ENCODE assay signal across 10 cellular contexts in genomic region chr19:56091751-56092546, GRCh38. TPM values are rescaled to one million over a fixed set of nuclear protein-coding genes. Genes with fewer than 3 reads are reported as not detected.
DNase-seq lines count a peak whose midpoint lies in the region; ATAC-seq lines count a peak whose summit lies in the region.
"Had no signal": no experiment of that assay in that cellular context is flagged by ENCODE, and none has a peak within 500 bp of the region (broad histone marks: within the 10 kb centered on the region; RNA-seq: fewer than 3 reads in every experiment).

No MANE protein-coding gene starts in this region.

- CTCF ChIA-PET in activated CD8-positive, alpha-beta memory T cell treated with anti-CD3 and anti-CD28 coated beads, Interleukin-2, amount 10 ng/mL, durations not matched to agents 7 days and 5 days (lab: Charles Lee): interaction anchor here (1.0 to 1.6 kb wide), 3 partner anchors 10 to 15 kb away, joined by 3 read pairs; no protein-coding TSS in a partner anchor

- no peak for DNase-seq in activated CD8-positive, alpha-beta memory T cell treated with anti-CD3 and anti-CD28 coated beads, Interleukin-2, amount 10 ng/mL, durations not matched to agents 7 days and 5 days
- no peak for DNase-seq in activated CD8-positive, alpha-beta memory T cell treated with anti-CD3 and anti-CD28 coated beads, Interleukin-2, amount 50 U/mL, for 4 hours
- DNase-seq in NCI-H510A (lab: John Stamatoyannopoulos, UW) (peak; percentile 37), cerebellar nuclear complex (lab: John Stamatoyannopoulos, UW) (no peak)
- DNase-seq in central memory CD8-positive, alpha-beta T cell (ENCODE audit: low spot score in 2 of 2): no peak
- no peak for DNase-seq in stimulated activated CD4-positive, alpha-beta T cell treated with anti-CD3 and anti-CD28 coated beads, Interleukin-2, amount 100 ng/mL, for 24 hours

- peaks cover 0 to 10% (median 8%) of the 10 kb centered on the region in 3 donors for H3K4me1 ChIP-seq in skeletal muscle tissue (ENCODE audit: control insufficient read depth in 3 of 3, insufficient read depth in 3 of 3, low read length in 3 of 3)
- H3K4me1 ChIP-seq: neural progenitor cell had no signal

- peak overlapping the region; percentile 67 for H3K27ac Mint-ChIP-seq in activated CD8-positive, alpha-beta memory T cell treated with anti-CD3 and anti-CD28 coated beads, Interleukin-2, amount 10 ng/mL, durations not matched to agents 7 days and 5 days
- H3K27ac Mint-ChIP-seq in central memory CD8-positive, alpha-beta T cell (ENCODE audit: low read depth): peak overlapping the region; percentile 85

- peaks cover 45% of the 10 kb centered on the region for H3K36me3 Mint-ChIP-seq in activated CD8-positive, alpha-beta memory T cell treated with anti-CD3 and anti-CD28 coated beads, Interleukin-2, amount 10 ng/mL, durations not matched to agents 7 days and 5 days
- peaks cover 24% of the 10 kb centered on the region for H3K36me3 Mint-ChIP-seq in central memory CD8-positive, alpha-beta T cell (ENCODE audit: insufficient read depth)

- peak; percentile 27 for ATAC-seq in activated CD8-positive, alpha-beta memory T cell treated with anti-CD3 and anti-CD28 coated beads, Interleukin-2, amount 10 ng/mL, durations not matched to agents 7 days and 5 days
- peak; percentile 72 for ATAC-seq in central memory CD8-positive, alpha-beta T cell (replicated peaks; ENCODE audit: extremely low read depth, poor library complexity, severe bottlenecking)
- ATAC-seq in HG03175 (IDR thresholded peaks at IDR 0.05; ENCODE audit: unreplicated experiment): no peak
- ATAC-seq: HepG2 had no signal

- peaks cover 12% of the 10 kb centered on the region for H3K9me3 Mint-ChIP-seq in activated CD8-positive, alpha-beta memory T cell treated with anti-CD3 and anti-CD28 coated beads, Interleukin-2, amount 10 ng/mL, durations not matched to agents 7 days and 5 days (ENCODE audit: low read depth)
- no peaks in the 10 kb centered on the region for H3K9me3 Mint-ChIP-seq in central memory CD8-positive, alpha-beta T cell

- H3K9me3 ChIP-seq in skeletal muscle tissue (ENCODE audit: control insufficient read depth in 3 of 3, low read length in 3 of 3): peaks cover 0 to 3% (median 0%) of the 10 kb centered on the region in 3 donors

- no peaks in the 10 kb centered on the region for H3K4me1 Mint-ChIP-seq in activated CD8-positive, alpha-beta memory T cell treated with anti-CD3 and anti-CD28 coated beads, Interleukin-2, amount 10 ng/mL, durations not matched to agents 7 days and 5 days
- H3K4me1 Mint-ChIP-seq in central memory CD8-positive, alpha-beta T cell: peaks cover 23% of the 10 kb centered on the region
- H3K4me1 Mint-ChIP-seq: neural progenitor cell had no signal

- peak overlapping the region; percentile 19 for H3K27ac ChIP-seq in skeletal muscle tissue (ENCODE audit: low read depth, low read length)
- H3K27ac ChIP-seq: neural progenitor cell had no signal

- H3K9ac ChIP-seq in skeletal muscle tissue (ENCODE audit: low read depth in 1 of 3, low read length in 3 of 3): no peak overlapping the region
- H3K9ac ChIP-seq: neural progenitor cell had no signal

- H3K36me3 ChIP-seq in skeletal muscle tissue (ENCODE audit: control insufficient read depth in 3 of 3, insufficient read depth in 3 of 3, low read length in 3 of 3): peaks cover 8 to 12% (median 10%) of the 10 kb centered on the region in 3 donors
- H3K36me3 ChIP-seq: neural progenitor cell had no signal

- no peak overlapping the region for H3K4me3 Mint-ChIP-seq in activated CD8-positive, alpha-beta memory T cell treated with anti-CD3 and anti-CD28 coated beads, Interleukin-2, amount 10 ng/mL, durations not matched to agents 7 days and 5 days
- peak overlapping the region; percentile 64 for H3K4me3 Mint-ChIP-seq in central memory CD8-positive, alpha-beta T cell
- H3K4me3 Mint-ChIP-seq: neural progenitor cell had no signal

- H3K27me3 ChIP-seq in skeletal muscle tissue (ENCODE audit: control insufficient read depth in 3 of 3, insufficient read depth in 3 of 3, low read length in 3 of 3): no peaks in the 10 kb centered on the region
- H3K27me3 ChIP-seq: neural progenitor cell had no signal

- H3K27me3 Mint-ChIP-seq in activated CD8-positive, alpha-beta memory T cell treated with anti-CD3 and anti-CD28 coated beads, Interleukin-2, amount 10 ng/mL, durations not matched to agents 7 days and 5 days: no peaks in the 10 kb centered on the region
- H3K27me3 Mint-ChIP-seq in central memory CD8-positive, alpha-beta T cell: no peaks in the 10 kb centered on the region

- H3K4me3 ChIP-seq in skeletal muscle tissue (ENCODE audit: low read length in 3 of 3): no peak overlapping the region
- H3K4me3 ChIP-seq: neural progenitor cell had no signal

RNA-seq across cellular contexts. Expression of gene ZNF787, which starts 29.1 kb away (rescaled TPM):
- total RNA-seq in activated CD8-positive, alpha-beta memory T cell treated with anti-CD3 and anti-CD28 coated beads, Interleukin-2, amount 10 ng/mL, durations not matched to agents 7 days and 5 days: 10 to 100 TPM; 34.7 to 36.7 TPM
- 34.4 TPM for total RNA-seq in skeletal muscle tissue

RNA-seq across cellular contexts. Expression of gene ZNF444, which starts 49.1 kb away (rescaled TPM):
- 10 to 100 TPM; 29.3 to 32.5 TPM for total RNA-seq in activated CD8-positive, alpha-beta memory T cell treated with anti-CD3 and anti-CD28 coated beads, Interleukin-2, amount 10 ng/mL, durations not matched to agents 7 days and 5 days
- 7.3 TPM for total RNA-seq in skeletal muscle tissue
